Comparison of ENCODE assay signal across 8 cellular contexts in the genomic region with DNA sequence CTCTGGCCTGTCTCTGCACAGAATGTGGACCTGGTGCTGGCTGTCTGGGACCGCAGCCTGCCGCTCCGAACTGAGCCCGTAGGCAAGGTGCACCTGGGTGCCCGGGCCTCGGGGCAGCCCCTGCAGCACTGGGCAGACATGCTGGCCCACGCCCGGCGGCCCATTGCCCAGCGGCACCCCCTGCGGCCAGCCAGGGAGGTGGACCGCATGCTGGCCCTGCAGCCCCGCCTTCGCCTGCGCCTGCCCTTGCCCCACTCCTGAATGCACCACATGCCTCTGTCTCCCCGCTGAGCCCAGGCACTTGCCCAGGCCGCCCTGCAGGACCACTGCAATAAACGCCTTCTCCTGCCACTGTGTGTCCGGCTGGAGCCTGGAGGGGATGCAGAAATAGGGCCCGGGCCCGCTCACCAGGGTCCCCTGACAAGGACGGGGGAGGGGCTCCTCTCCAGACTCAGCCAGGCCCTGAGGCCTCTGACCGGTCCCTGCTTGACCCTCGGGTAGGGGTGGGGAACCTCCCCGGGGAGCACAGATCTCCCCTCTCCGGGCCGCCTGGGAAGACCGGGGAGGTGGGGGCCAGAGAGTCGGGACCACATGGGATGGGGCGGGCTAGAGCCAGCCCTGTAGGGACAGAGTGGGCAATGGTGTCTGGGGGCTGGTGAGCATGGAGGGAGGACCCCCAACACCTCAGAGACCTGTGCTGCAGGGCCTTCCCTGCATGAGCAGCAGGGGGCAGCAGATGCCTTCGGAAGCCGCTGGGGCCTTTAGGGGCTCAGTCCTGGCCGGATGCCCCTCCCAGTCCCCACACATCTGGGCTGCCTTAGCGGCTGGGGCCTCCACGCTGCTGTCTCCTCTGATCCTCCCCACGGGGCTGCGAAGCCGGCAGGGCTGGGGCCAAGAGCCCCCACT. TPM values are rescaled to one million over a fixed set of nuclear protein-coding genes. Genes with fewer than 3 reads are reported as not detected.
DNase-seq lines count a peak whose midpoint lies in the region; ATAC-seq and TF ChIP-seq lines count a peak whose summit lies in the region.

No MANE protein-coding gene starts in this region.

- H3K36me3 Mint-ChIP-seq in chondrocyte (ENCODE audit: low read depth): no peaks in the 10 kb centered on the region
- H3K36me3 Mint-ChIP-seq in memory B cell: no peaks in the 10 kb centered on the region

- TF ChIP-seq CTCF in chondrocyte (IDR thresholded peaks at IDR 0.05): peak; percentile 97

- H3K27me3 Mint-ChIP-seq in chondrocyte (ENCODE audit: low read depth) (no peaks in the 10 kb centered on the region), memory B cell (peaks cover 1% of the 10 kb centered on the region)

- H3K4me1 Mint-ChIP-seq in chondrocyte (ENCODE audit: low read depth) (peaks cover 16% of the 10 kb centered on the region), memory B cell (peaks cover 12% of the 10 kb centered on the region)

- H3K4me3 Mint-ChIP-seq in chondrocyte (ENCODE audit: unreplicated experiment) (no peak overlapping the region), memory B cell (no peak overlapping the region)

- ATAC-seq in GM21381 (IDR thresholded peaks at IDR 0.05; ENCODE audit: unreplicated experiment) (peak; percentile 57), memory B cell (ENCODE audit: low read depth) (peak; percentile 70)

- H3K27ac Mint-ChIP-seq in chondrocyte (ENCODE audit: unreplicated experiment): no peak overlapping the region
- H3K27ac Mint-ChIP-seq in memory B cell: no peak overlapping the region

- DNase-seq in COLO668 (lab: John Stamatoyannopoulos, UW; ENCODE audit: unreplicated experiment) (peak; percentile 9), M059J (ENCODE audit: low read depth) (peak; percentile 47), chondrocyte (ENCODE audit: low spot score) (no peak), memory B cell (ENCODE audit: low spot score in 2 of 2) (peak; percentile 84 to 89), HPDE6-E6E7 (ENCODE audit: extremely low spot score) (no peak)
- peak; percentile 67 to 69 for DNase-seq in activated CD4-positive, alpha-beta T cell treated with anti-CD3 and anti-CD28 coated beads for 24 hours (ENCODE audit: low read depth in 2 of 2)
- DNase-seq in stimulated activated CD8-positive, alpha-beta memory T cell treated with anti-CD3 and anti-CD28 coated beads, Interleukin-4, amount 100 ng/mL, for 4 hours (ENCODE audit: low read depth in 2 of 2, low spot score in 1 of 2): peak; percentile 56 to 65

- H3K9me3 Mint-ChIP-seq in chondrocyte (ENCODE audit: low read depth) (no peaks in the 10 kb centered on the region), memory B cell (no peaks in the 10 kb centered on the region)

RNA-seq across cellular contexts. Expression of gene TNNI2, which starts 1.4 kb away (rescaled TPM):
- not detected in 2 replicates for total RNA-seq in M059J (2014; rRNA removed; shearing (Covaris generic))
- 1.3 to 3.2 TPM (median 1.4 TPM) in 3 replicates for total RNA-seq in chondrocyte

RNA-seq across cellular contexts. Expression of gene SYT8, which starts 2.6 kb away (rescaled TPM):
- not detected in 2 replicates for total RNA-seq in M059J (2014; rRNA removed; shearing (Covaris generic))
- 7.1 to 20.4 TPM (median 7.3 TPM) in 3 replicates for total RNA-seq in chondrocyte

RNA-seq across cellular contexts. Expression of gene LSP1, which starts 15.5 kb away (rescaled TPM):
- 1.8 and 4.0 TPM in 2 replicates for total RNA-seq in M059J (2014; rRNA removed; shearing (Covaris generic))
- 7.2 to 27.5 TPM (median 7.4 TPM) in 3 replicates for total RNA-seq in chondrocyte

RNA-seq across cellular contexts. Expression of gene PRR33, which starts 54.3 kb away (rescaled TPM):
- not detected in 2 replicates for total RNA-seq in M059J (2014; rRNA removed; shearing (Covaris generic))
- total RNA-seq in chondrocyte: not detected in 3 replicates

Comparison
In these comparisons a context has a peak if more than half of its experiments do, and no peak if none do; other contexts are left out.
1. DNase-seq: peak in COLO668 (single experiment), M059J (single experiment), activated CD4-positive, alpha-beta T cell treated with anti-CD3 and anti-CD28 coated beads for 24 hours (2 of 2), memory B cell (2 of 2) and stimulated activated CD8-positive, alpha-beta memory T cell treated with anti-CD3 and anti-CD28 coated beads, Interleukin-4, amount 100 ng/mL, for 4 hours (2 of 2); none in chondrocyte (single experiment) and HPDE6-E6E7 (single experiment).